Comparison of ENCODE assay signal across 17 cellular contexts in the genomic region with DNA sequence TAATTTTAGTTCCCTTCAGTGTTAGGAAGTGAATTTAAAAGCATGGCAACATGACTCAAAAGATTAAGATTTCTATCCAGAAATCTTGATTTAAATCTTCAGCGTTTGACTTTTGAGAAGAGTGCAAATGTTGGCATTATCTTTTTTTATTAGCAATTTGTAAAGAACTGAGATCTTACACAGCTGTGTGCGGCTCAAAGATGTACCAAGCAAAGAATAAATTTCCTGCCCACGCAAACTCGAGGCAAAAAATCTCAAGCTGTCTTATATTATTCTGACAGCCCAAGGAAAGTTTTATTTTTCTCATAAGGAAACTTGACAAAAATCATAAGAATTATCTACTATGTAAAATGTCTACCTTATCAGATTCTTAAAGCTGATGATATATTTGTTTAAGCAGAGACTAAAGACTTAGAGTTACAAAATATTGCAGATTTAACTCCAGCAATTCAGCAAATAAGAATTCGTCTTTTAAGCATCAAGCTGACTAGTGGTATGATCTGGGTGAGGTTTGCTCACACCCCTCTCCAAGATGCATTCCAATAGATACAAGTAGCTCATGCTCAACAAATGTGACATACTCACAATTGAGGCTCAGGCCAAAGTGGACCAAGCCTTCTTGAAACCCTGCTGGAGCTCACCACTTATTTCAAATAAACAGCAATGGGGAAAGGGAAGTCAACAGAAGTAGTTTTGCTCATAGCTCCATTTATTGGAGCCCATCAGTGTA.
"Had no signal": no experiment of that assay in that cellular context is flagged by ENCODE, and none has a peak within 500 bp of the region (broad histone marks: within the 10 kb centered on the region; RNA-seq: fewer than 3 reads in every experiment).

No MANE protein-coding gene starts in this region.

- DNase-seq: activated CD4-positive, CD25-positive, alpha-beta regulatory T cell; activated T-cell treated with anti-CD3 and anti-CD28 coated beads, Interleukin-2, amount 50 U/mL, for 1 hour; brain microvascular endothelial cell; cerebellar nuclear complex; dermis blood vessel endothelial cell; heart left ventricle; islet precursor cell; mammary epithelial cell; nephron progenitor cell; stimulated activated CD4-positive, alpha-beta T cell treated with anti-CD3 and anti-CD28 coated beads, Interleukin-4, amount 100 ng/mL, for 24 hours; T-helper 17 cell; testis had no signal

- H3K4me1 Mint-ChIP-seq: activated naive CD4-positive, alpha-beta T cell treated with anti-CD3 and anti-CD28 coated beads, Interleukin-2, amount 50 U/mL, for 24 hours; T-helper 17 cell had no signal

- H3K4me1 ChIP-seq: testis had no signal

- ATAC-seq: foreskin keratinocyte, heart left ventricle, left lobe of liver, T-helper 17 cell had no signal

- H3K36me3 ChIP-seq: brain microvascular endothelial cell, heart left ventricle had no signal

- H3K9me3 ChIP-seq: heart left ventricle, testis had no signal

- H3K4me3 ChIP-seq: heart left ventricle, testis had no signal

- H3K27ac ChIP-seq: brain microvascular endothelial cell, foreskin keratinocyte, heart left ventricle, testis had no signal

- H3K27me3 Mint-ChIP-seq: activated naive CD4-positive, alpha-beta T cell treated with anti-CD3 and anti-CD28 coated beads, Interleukin-2, amount 50 U/mL, for 24 hours; stimulated activated naive CD8-positive, alpha-beta T cell treated with anti-CD3 and anti-CD28 coated beads, Interleukin-15, Interleukin-2, amounts not matched to agents 100 ng/mL and 50 ng/mL, for 24 hours; T-helper 17 cell had no signal

- H3K9me3 Mint-ChIP-seq: activated naive CD4-positive, alpha-beta T cell treated with anti-CD3 and anti-CD28 coated beads, Interleukin-2, amount 50 U/mL, for 24 hours; nephron progenitor cell; stimulated activated naive CD8-positive, alpha-beta T cell treated with anti-CD3 and anti-CD28 coated beads, Interleukin-15, Interleukin-2, amounts not matched to agents 100 ng/mL and 50 ng/mL, for 24 hours had no signal

- FAIRE-seq: TTC549 had no signal

- H3K4me3 Mint-ChIP-seq: activated naive CD4-positive, alpha-beta T cell treated with anti-CD3 and anti-CD28 coated beads, Interleukin-2, amount 50 U/mL, for 24 hours; nephron progenitor cell; stimulated activated naive CD8-positive, alpha-beta T cell treated with anti-CD3 and anti-CD28 coated beads, Interleukin-15, Interleukin-2, amounts not matched to agents 100 ng/mL and 50 ng/mL, for 24 hours; T-helper 17 cell had no signal

- H3K27ac Mint-ChIP-seq: activated naive CD4-positive, alpha-beta T cell treated with anti-CD3 and anti-CD28 coated beads, Interleukin-2, amount 50 U/mL, for 24 hours; nephron progenitor cell; stimulated activated naive CD8-positive, alpha-beta T cell treated with anti-CD3 and anti-CD28 coated beads, Interleukin-15, Interleukin-2, amounts not matched to agents 100 ng/mL and 50 ng/mL, for 24 hours; T-helper 17 cell had no signal

- H3K27me3 ChIP-seq: brain microvascular endothelial cell, foreskin keratinocyte, heart left ventricle, testis had no signal
